In genomic region chr16:87041286-87041685, GRCh38 we compare ENCODE assay signal across 24 cellular contexts.
"Had no signal": no experiment of that assay in that cellular context is flagged by ENCODE, and none has a peak within 500 bp of the region (broad histone marks: within the 10 kb centered on the region; RNA-seq: fewer than 3 reads in every experiment).

No MANE protein-coding gene starts in this region.

- H3K36me3 ChIP-seq: cardiac muscle cell, gastroesophageal sphincter, lower lobe of right lung, prostate gland, stomach, transverse colon had no signal

- H3K27me3 ChIP-seq: cardiac muscle cell had no signal

- H3K4me1 ChIP-seq: prostate gland, transverse colon had no signal

- DNase-seq: activated CD4-positive, alpha-beta T cell treated with anti-CD3 and anti-CD28 coated beads for 4 hours; activated CD4-positive, alpha-beta T cell treated with anti-CD3 and anti-CD28 coated beads, Interleukin-2, amount 50 U/mL, for 4 hours; activated naive CD4-positive, alpha-beta T cell; activated T-cell treated with anti-CD3 and anti-CD28 coated beads for 4 hours; activated T-cell treated with anti-CD3 and anti-CD28 coated beads, Interleukin-2, amount 50 U/mL, for 72 hours; cortex of kidney; effector memory CD8-positive, alpha-beta T cell; erythroblast; kidney; left colon; lower lobe of right lung; mesenchymal stem cell; stimulated activated CD4-positive, alpha-beta T cell treated with anti-CD3 and anti-CD28 coated beads, Interleukin-15, amount 100 ng/mL, for 24 hours; stimulated activated CD4-positive, alpha-beta T cell treated with anti-CD3 and anti-CD28 coated beads, Interleukin-2, amount 100 ng/mL, for 24 hours; stimulated activated naive B cell treated with anti-CD40 and anti-IgM and Interleukin-4, amounts not matched to agents 10 μg/mL and 1 μg/mL and 100 μg/mL, for 72 hours; stomach; transverse colon had no signal

- H3K4me3 ChIP-seq: cardiac muscle cell, gastroesophageal sphincter, hepatocyte, lower lobe of right lung, prostate gland, stomach, transverse colon had no signal

- H3K27ac ChIP-seq: cardiac muscle cell, gastroesophageal sphincter, hepatocyte, lower lobe of right lung, prostate gland, stomach, transverse colon, VCaP had no signal

- ATAC-seq: activated naive CD4-positive, alpha-beta T cell treated with anti-CD3 and anti-CD28 coated beads, Interleukin-2, amount 50 U/mL, for 72 hours; activated T-cell treated with anti-CD3 and anti-CD28 coated beads, Interleukin-2, amount 50 U/mL, for 72 hours; effector memory CD8-positive, alpha-beta T cell; gastroesophageal sphincter; left colon; lower lobe of right lung; naive thymus-derived CD8-positive, alpha-beta T cell; stimulated activated naive B cell treated with anti-CD40 and anti-IgM and Interleukin-4, amounts not matched to agents 10 μg/mL and 1 μg/mL and 100 μg/mL, for 72 hours had no signal

- H3K9me3 ChIP-seq: gastroesophageal sphincter, lower lobe of right lung, prostate gland, stomach, transverse colon had no signal
